In the genomic region with DNA sequence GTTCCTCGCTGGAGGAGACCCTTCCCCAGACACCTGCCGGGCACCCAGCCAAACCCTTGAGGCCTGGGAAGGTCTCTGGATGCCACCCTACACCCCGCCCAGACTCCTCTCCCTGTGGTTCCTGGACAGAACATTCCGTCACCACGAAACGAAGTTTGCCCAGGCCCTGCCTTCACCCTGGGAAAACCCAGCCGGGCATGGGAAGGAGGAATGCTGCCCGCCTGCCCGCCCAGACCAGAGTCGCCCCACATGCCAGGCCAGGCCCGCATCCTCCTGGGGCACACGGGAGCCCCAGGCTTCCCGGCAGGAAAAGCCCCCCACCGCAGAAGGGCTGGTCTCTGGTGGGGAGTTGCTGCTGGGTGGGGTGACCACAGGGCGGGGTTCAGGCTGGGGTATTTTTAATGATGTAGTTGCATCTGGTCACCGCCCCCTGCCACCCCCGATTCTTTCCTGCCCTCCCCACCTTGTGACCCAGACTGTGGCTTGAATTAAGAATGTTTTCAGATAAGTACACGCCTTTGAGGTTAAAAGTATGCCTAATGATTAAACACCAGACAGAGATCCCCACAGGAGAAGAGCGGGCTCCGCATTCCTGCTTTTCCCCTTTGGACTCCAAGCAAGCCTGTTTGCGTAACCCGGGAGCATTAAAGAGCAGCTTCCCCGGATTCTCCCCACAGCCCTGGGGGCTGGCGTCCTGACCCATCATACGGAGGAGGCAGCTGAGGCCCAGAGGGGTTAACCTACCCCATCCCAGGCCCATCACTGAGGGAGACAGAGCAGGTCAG, we compare ENCODE assay signal across 1 cellular context.
A peak's percentile ranks its signal among the peaks of the same experiment; 100 is the strongest.
TF ChIP-seq lines count a peak whose summit lies in the region.

No MANE protein-coding gene starts in this region.

TF ChIP-seq in HepG2, 621 proteins besides CTCF, POLR2A, EP300 and RAD21 (continued from another document):
- TF ChIP-seq, protein P1, sequence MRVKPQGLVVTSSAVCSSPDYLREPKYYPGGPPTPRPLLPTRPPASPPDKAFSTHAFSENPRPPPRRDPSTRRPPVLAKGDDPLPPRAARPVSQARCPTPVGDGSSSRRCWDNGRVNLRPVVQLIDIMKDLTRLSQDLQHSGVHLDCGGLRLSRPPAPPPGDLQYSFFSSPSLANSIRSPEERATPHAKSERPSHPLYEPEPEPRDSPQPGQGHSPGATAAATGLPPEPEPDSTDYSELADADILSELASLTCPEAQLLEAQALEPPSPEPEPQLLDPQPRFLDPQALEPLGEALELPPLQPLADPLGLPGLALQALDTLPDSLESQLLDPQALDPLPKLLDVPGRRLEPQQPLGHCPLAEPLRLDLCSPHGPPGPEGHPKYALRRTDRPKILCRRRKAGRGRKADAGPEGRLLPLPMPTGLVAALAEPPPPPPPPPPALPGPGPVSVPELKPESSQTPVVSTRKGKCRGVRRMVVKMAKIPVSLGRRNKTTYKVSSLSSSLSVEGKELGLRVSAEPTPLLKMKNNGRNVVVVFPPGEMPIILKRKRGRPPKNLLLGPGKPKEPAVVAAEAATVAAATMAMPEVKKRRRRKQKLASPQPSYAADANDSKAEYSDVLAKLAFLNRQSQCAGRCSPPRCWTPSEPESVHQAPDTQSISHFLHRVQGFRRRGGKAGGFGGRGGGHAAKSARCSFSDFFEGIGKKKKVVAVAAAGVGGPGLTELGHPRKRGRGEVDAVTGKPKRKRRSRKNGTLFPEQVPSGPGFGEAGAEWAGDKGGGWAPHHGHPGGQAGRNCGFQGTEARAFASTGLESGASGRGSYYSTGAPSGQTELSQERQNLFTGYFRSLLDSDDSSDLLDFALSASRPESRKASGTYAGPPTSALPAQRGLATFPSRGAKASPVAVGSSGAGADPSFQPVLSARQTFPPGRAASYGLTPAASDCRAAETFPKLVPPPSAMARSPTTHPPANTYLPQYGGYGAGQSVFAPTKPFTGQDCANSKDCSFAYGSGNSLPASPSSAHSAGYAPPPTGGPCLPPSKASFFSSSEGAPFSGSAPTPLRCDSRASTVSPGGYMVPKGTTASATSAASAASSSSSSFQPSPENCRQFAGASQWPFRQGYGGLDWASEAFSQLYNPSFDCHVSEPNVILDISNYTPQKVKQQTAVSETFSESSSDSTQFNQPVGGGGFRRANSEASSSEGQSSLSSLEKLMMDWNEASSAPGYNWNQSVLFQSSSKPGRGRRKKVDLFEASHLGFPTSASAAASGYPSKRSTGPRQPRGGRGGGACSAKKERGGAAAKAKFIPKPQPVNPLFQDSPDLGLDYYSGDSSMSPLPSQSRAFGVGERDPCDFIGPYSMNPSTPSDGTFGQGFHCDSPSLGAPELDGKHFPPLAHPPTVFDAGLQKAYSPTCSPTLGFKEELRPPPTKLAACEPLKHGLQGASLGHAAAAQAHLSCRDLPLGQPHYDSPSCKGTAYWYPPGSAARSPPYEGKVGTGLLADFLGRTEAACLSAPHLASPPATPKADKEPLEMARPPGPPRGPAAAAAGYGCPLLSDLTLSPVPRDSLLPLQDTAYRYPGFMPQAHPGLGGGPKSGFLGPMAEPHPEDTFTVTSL (CRISPR knock-in tag; IDR thresholded peaks at IDR 0.05; ENCODE audit: borderline replicate concordance) = no peak
- TF ChIP-seq HNF4G (IDR thresholded peaks at IDR 0.05; ENCODE audit: borderline replicate concordance, low read depth, low read length) (peak; percentile 95), HNF4G (CRISPR knock-in tag; IDR thresholded peaks at IDR 0.05; ENCODE audit: borderline replicate concordance, low read depth) (no peak; the same call in 1 of the 2 replicates), ZNF30 (CRISPR knock-in tag; IDR thresholded peaks at IDR 0.05) (no peak), HMG20A (CRISPR knock-in tag; IDR thresholded peaks at IDR 0.05; ENCODE audit: borderline replicate concordance) (peak; percentile 27; the same call in 1 of the 2 replicates), HDAC2 (CRISPR knock-in tag; IDR thresholded peaks at IDR 0.05) (peak; percentile 62; the same call in 1 of the 2 replicates), MIXL1 (CRISPR knock-in tag; IDR thresholded peaks at IDR 0.05) (0 out of 2 replicates have a peak, but pooled peaks have one; percentile 24), FOXO1 (CRISPR knock-in tag; IDR thresholded peaks at IDR 0.05) (peak; percentile 26; the same call in 1 of the 2 replicates), FOXA3 (CRISPR knock-in tag; IDR thresholded peaks at IDR 0.05) (peak; percentile 37; the same call in 1 of the 2 replicates), FOXA1 (IDR thresholded peaks at IDR 0.05) (no peak), FOXA1 (CRISPR knock-in tag; IDR thresholded peaks at IDR 0.05) (peak; percentile 25; the same call in 1 of the 2 replicates), SMARCC2 (IDR thresholded peaks at IDR 0.05) (no peak), ZNF205 (CRISPR knock-in tag; IDR thresholded peaks at IDR 0.05) (0 out of 2 replicates have a peak, but pooled peaks have one; percentile 37), ZMYM3 (CRISPR knock-in tag; IDR thresholded peaks at IDR 0.05) (peak; percentile 89), PPARG (CRISPR knock-in tag; conservative IDR thresholded peaks at IDR 0.05) (peak; percentile 52; the same call in 1 of the 2 replicates), SAP130 (CRISPR knock-in tag; IDR thresholded peaks at IDR 0.05; ENCODE audit: low read depth) (peak; percentile 60), TBX2 (CRISPR knock-in tag; IDR thresholded peaks at IDR 0.05; ENCODE audit: borderline replicate concordance) (peak; percentile 31; the same call in 1 of the 2 replicates), KDM1A (CRISPR knock-in tag; IDR thresholded peaks at IDR 0.05) (0 out of 2 replicates have a peak, but pooled peaks have one; percentile 61), MYC (CRISPR knock-in tag; IDR thresholded peaks at IDR 0.05; ENCODE audit: borderline replicate concordance) (peak; percentile 40; the same call in 1 of the 2 replicates), ZNF530 (CRISPR knock-in tag; IDR thresholded peaks at IDR 0.05; ENCODE audit: low read depth) (no peak), ZFP1 (CRISPR knock-in tag; IDR thresholded peaks at IDR 0.05) (no peak), NR2F6 (IDR thresholded peaks at IDR 0.05) (peak; percentile 79), NR2F6 (CRISPR knock-in tag; IDR thresholded peaks at IDR 0.05) (peak; percentile 68; the same call in 1 of the 2 replicates), SP4 (CRISPR knock-in tag; IDR thresholded peaks at IDR 0.05) (peak; percentile 57; the same call in 1 of the 2 replicates)
- TF ChIP-seq, protein P2, sequence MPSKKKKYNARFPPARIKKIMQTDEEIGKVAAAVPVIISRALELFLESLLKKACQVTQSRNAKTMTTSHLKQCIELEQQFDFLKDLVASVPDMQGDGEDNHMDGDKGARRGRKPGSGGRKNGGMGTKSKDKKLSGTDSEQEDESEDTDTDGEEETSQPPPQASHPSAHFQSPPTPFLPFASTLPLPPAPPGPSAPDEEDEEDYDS (CRISPR knock-in tag; IDR thresholded peaks at IDR 0.05) = peak; percentile 39; the same call in 1 of the 2 replicates
- TF ChIP-seq, protein P3, sequence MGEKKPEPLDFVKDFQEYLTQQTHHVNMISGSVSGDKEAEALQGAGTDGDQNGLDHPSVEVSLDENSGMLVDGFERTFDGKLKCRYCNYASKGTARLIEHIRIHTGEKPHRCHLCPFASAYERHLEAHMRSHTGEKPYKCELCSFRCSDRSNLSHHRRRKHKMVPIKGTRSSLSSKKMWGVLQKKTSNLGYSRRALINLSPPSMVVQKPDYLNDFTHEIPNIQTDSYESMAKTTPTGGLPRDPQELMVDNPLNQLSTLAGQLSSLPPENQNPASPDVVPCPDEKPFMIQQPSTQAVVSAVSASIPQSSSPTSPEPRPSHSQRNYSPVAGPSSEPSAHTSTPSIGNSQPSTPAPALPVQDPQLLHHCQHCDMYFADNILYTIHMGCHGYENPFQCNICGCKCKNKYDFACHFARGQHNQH (CRISPR knock-in tag; IDR thresholded peaks at IDR 0.05) = no peak
- TF ChIP-seq, protein P4, sequence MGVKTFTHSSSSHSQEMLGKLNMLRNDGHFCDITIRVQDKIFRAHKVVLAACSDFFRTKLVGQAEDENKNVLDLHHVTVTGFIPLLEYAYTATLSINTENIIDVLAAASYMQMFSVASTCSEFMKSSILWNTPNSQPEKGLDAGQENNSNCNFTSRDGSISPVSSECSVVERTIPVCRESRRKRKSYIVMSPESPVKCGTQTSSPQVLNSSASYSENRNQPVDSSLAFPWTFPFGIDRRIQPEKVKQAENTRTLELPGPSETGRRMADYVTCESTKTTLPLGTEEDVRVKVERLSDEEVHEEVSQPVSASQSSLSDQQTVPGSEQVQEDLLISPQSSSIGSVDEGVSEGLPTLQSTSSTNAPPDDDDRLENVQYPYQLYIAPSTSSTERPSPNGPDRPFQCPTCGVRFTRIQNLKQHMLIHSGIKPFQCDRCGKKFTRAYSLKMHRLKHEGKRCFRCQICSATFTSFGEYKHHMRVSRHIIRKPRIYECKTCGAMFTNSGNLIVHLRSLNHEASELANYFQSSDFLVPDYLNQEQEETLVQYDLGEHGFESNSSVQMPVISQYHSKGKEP (CRISPR knock-in tag; IDR thresholded peaks at IDR 0.05) = no peak
- TF ChIP-seq, protein P5, sequence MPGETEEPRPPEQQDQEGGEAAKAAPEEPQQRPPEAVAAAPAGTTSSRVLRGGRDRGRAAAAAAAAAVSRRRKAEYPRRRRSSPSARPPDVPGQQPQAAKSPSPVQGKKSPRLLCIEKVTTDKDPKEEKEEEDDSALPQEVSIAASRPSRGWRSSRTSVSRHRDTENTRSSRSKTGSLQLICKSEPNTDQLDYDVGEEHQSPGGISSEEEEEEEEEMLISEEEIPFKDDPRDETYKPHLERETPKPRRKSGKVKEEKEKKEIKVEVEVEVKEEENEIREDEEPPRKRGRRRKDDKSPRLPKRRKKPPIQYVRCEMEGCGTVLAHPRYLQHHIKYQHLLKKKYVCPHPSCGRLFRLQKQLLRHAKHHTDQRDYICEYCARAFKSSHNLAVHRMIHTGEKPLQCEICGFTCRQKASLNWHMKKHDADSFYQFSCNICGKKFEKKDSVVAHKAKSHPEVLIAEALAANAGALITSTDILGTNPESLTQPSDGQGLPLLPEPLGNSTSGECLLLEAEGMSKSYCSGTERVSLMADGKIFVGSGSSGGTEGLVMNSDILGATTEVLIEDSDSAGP (CRISPR knock-in tag; IDR thresholded peaks at IDR 0.05; ENCODE audit: borderline replicate concordance) = peak; percentile 73; the same call in 1 of the 2 replicates
- TF ChIP-seq, protein P6, sequence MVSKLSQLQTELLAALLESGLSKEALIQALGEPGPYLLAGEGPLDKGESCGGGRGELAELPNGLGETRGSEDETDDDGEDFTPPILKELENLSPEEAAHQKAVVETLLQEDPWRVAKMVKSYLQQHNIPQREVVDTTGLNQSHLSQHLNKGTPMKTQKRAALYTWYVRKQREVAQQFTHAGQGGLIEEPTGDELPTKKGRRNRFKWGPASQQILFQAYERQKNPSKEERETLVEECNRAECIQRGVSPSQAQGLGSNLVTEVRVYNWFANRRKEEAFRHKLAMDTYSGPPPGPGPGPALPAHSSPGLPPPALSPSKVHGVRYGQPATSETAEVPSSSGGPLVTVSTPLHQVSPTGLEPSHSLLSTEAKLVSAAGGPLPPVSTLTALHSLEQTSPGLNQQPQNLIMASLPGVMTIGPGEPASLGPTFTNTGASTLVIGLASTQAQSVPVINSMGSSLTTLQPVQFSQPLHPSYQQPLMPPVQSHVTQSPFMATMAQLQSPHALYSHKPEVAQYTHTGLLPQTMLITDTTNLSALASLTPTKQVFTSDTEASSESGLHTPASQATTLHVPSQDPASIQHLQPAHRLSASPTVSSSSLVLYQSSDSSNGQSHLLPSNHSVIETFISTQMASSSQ (IDR thresholded peaks at IDR 0.05; ENCODE audit: low read depth) = peak; percentile 50; the same call in 1 of the 2 replicates
- TF ChIP-seq, protein P6 (CRISPR knock-in tag; IDR thresholded peaks at IDR 0.05; ENCODE audit: borderline replicate concordance) = peak; percentile 48; the same call in 1 of the 2 replicates
